16 cellular contexts compared by ENCODE assay signal in the genomic region with DNA sequence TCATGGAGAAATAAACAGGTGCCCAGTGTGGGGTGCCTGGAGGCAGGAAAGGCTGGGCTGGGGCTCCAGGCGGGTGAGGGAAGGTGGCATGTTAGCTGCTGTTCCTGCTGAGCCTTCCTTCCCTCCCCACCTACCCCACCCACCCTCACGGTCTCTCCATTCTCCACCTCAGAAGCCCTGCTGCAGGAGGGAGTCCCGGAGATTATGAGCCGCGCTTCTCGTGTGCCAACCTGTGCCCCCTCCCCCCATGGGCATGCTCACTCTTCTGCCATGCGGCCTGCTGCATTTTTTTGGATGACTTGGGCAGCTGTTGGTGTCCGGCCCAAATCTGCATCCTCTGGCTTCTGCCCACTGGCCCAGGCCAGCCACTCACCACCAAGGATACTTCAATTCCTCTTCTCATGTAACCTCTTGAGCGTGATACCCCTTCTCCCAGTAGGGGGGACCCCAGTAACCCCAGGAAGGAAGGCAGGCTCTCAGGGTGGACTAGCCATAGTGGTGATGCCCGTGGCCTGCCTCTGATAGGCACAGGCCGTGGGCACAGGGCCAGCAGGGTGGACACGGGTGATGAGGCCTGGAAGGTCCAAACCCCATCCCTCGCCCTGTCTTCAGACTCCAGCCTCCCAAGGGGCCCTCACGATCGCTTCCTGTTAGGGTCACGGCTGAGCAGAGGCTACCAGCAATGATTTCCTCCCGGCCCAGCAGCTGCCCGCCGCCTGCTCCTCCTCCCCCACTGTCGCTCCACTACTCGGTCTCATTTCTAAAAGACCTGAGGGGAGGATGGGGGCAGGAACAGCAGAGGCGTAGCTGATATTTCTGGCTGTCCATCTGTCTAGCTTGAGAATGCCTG. TPM values are rescaled to one million over a fixed set of nuclear protein-coding genes. Genes with fewer than 3 reads are reported as not detected.
A peak's percentile ranks its signal among the peaks of the same experiment; 100 is the strongest.
DNase-seq lines count a peak whose midpoint lies in the region; ATAC-seq and TF ChIP-seq lines count a peak whose summit lies in the region.
"Had no signal": no experiment of that assay in that cellular context is flagged by ENCODE, and none has a peak within 500 bp of the region (broad histone marks: within the 10 kb centered on the region; RNA-seq: fewer than 3 reads in every experiment).

No MANE protein-coding gene starts in this region.

- no peak for TF ChIP-seq CTCF in right lobe of liver (IDR thresholded peaks at IDR 0.05)
- TF ChIP-seq CTCF in ascending aorta (IDR thresholded peaks at IDR 0.05), result no peak

- H3K4me3 ChIP-seq in right lobe of liver (no peak overlapping the region), ascending aorta (no peak overlapping the region)

- H3K4me1 ChIP-seq in right lobe of liver (no peaks in the 10 kb centered on the region), ascending aorta (peaks cover 14 to 36% of the 10 kb centered on the region in 2 donors)

- peak; percentile 79 for DNase-seq in RPMI7951 (ENCODE audit: low read depth)
- no peak for DNase-seq in caudate nucleus (lab: John Stamatoyannopoulos, UW)
- no peak for DNase-seq in right lobe of liver
- no peak for DNase-seq in ascending aorta (ENCODE audit: low spot score in 2 of 2)
- DNase-seq: activated CD4-positive, alpha-beta memory T cell treated with anti-CD3 and anti-CD28 coated beads for 36 hours; CD8-positive, alpha-beta T cell; effector CD4-positive, alpha-beta T cell; GF-D8; NCI-H1694; NCI-H524 treated with DMSO at 0.1 percent for 48 hours; stimulated activated CD4-positive, alpha-beta T cell treated with anti-CD3 and anti-CD28 coated beads, Interleukin-4, amount 100 ng/mL, for 24 hours; T-helper 9 cell had no signal

- ATAC-seq in right lobe of liver, result peak; percentile 9 to 55 (median 31)
- ATAC-seq in HG03039 (IDR thresholded peaks at IDR 0.05; ENCODE audit: unreplicated experiment), result no peak
- no peak for ATAC-seq in GM18511 (IDR thresholded peaks at IDR 0.05; ENCODE audit: unreplicated experiment)
- ATAC-seq: activated T-helper 17 cell treated with anti-CD3 and anti-CD28 coated beads, Interleukin-2, amount 50 U/mL, for 72 hours; CD8-positive, alpha-beta T cell had no signal

- intact Hi-C loops in right lobe of liver (cut with DNase I), result no loop called here
- intact Hi-C loops in ascending aorta (cut with DNase I), result no loop called here

- WGBS in right lobe of liver (ENCODE audit: insufficient coverage, low coverage, low lambda C conversion rate, missing lambda C conversion rate), result 65% methylated on average over 18 of the region's 22 CpGs

- H3K9me3 ChIP-seq in right lobe of liver, result no peaks in the 10 kb centered on the region
- H3K9me3 ChIP-seq in ascending aorta, result no peaks in the 10 kb centered on the region

- H3K27me3 ChIP-seq in right lobe of liver, result no peaks in the 10 kb centered on the region
- H3K27me3 ChIP-seq in ascending aorta, result no peaks in the 10 kb centered on the region

- H3K36me3 ChIP-seq in right lobe of liver, result no peaks in the 10 kb centered on the region
- no peaks in the 10 kb centered on the region for H3K36me3 ChIP-seq in ascending aorta

- peak overlapping the region; percentile 28 for H3K27ac ChIP-seq in caudate nucleus (ENCODE audit: low read depth, low read length)
- H3K27ac ChIP-seq in right lobe of liver, result no peak overlapping the region
- peak overlapping the region; percentile 13 for H3K27ac ChIP-seq in temporal lobe (ENCODE audit: low read depth, low read length)
- H3K27ac ChIP-seq in ascending aorta, result no peak overlapping the region

- TF ChIP-seq POLR2A in right lobe of liver (IDR thresholded peaks at IDR 0.05), result no peak

RNA-seq across cellular contexts. Expression of a gene that starts 27.8 kb away (rescaled TPM):
- 19.3 and 25.3 TPM in 2 replicates for total RNA-seq in RPMI7951 (2014; rRNA removed; shearing (Covaris generic))
- total RNA-seq in right lobe of liver (1 to 10 TPM; 1.0 to 6.2 (median 2.1) TPM), temporal lobe (4.2 TPM), ascending aorta (42.4 TPM)

Comparison
In these comparisons a context has a peak if more than half of its experiments do, and no peak if none do; other contexts are left out.
1. H3K27ac ChIP-seq: peak in caudate nucleus (single experiment) and temporal lobe (single experiment); none in right lobe of liver (0 of 3) and ascending aorta (0 of 2).
2. ATAC-seq: peak in right lobe of liver (4 of 4); none in HG03039 (single experiment) and GM18511 (single experiment).